17 cellular contexts compared by ENCODE assay signal in genomic region chr2:54627973-54628372, GRCh38.
A peak's percentile ranks its signal among the peaks of the same experiment; 100 is the strongest.
DNase-seq lines count a peak whose midpoint lies in the region; ATAC-seq, FAIRE-seq and TF ChIP-seq lines count a peak whose summit lies in the region.
"Had no signal": no experiment of that assay in that cellular context is flagged by ENCODE, and none has a peak within 500 bp of the region (broad histone marks: within the 10 kb centered on the region; RNA-seq: fewer than 3 reads in every experiment).

No MANE protein-coding gene starts in this region.

- H3K27me3 ChIP-seq in endodermal cell (ENCODE audit: control insufficient read depth, insufficient read depth, low read length, poor library complexity, severe bottlenecking) (no peaks in the 10 kb centered on the region), subcutaneous abdominal adipose tissue (ENCODE audit: control insufficient read depth in 5 of 5, insufficient read depth in 4 of 5, low read length in 5 of 5) (no peaks in the 10 kb centered on the region), small intestine (ENCODE audit: control insufficient read depth in 2 of 2, insufficient read depth in 2 of 2, low read length in 2 of 2) (no peaks in the 10 kb centered on the region)

- H3K4me1 ChIP-seq in endodermal cell (ENCODE audit: control insufficient read depth, insufficient read depth, low read length): no peaks in the 10 kb centered on the region
- peaks cover 14 to 47% (median 43%) of the 10 kb centered on the region in 5 donors for H3K4me1 ChIP-seq in subcutaneous abdominal adipose tissue (ENCODE audit: control insufficient read depth in 5 of 5, insufficient read depth in 5 of 5, low read length in 5 of 5)
- peaks cover 0 to 7% of the 10 kb centered on the region in 2 donors for H3K4me1 ChIP-seq in small intestine (ENCODE audit: control insufficient read depth in 2 of 2, insufficient read depth in 1 of 2, low read depth in 1 of 2, low read length in 1 of 2)

- H3K9me3 Mint-ChIP-seq in activated CD8-positive, alpha-beta T cell treated with anti-CD3 and anti-CD28 coated beads for 36 hours: no peaks in the 10 kb centered on the region
- H3K9me3 Mint-ChIP-seq in activated CD8-positive, alpha-beta T cell treated with anti-CD3 and anti-CD28 coated beads, Interleukin-2, amount 10 ng/mL, durations not matched to agents 7 days and 5 days (ENCODE audit: insufficient read depth): no peaks in the 10 kb centered on the region
- H3K9me3 Mint-ChIP-seq in endodermal cell: no peaks in the 10 kb centered on the region

- no peak for TF ChIP-seq CTCF in activated CD8-positive, alpha-beta T cell treated with anti-CD3 and anti-CD28 coated beads for 36 hours (IDR thresholded peaks at IDR 0.05)
- TF ChIP-seq CTCF in endodermal cell (conservative IDR thresholded peaks at IDR 0.05): no peak

- CTCF ChIA-PET in activated CD8-positive, alpha-beta T cell treated with anti-CD3 and anti-CD28 coated beads for 36 hours (lab: Charles Lee): interaction anchor here (1.0 to 1.1 kb wide), 2 partner anchors 9 to 93 kb away, joined by 3 read pairs; no protein-coding TSS in a partner anchor
- CTCF ChIA-PET in activated CD8-positive, alpha-beta T cell treated with anti-CD3 and anti-CD28 coated beads, Interleukin-2, amount 10 ng/mL, durations not matched to agents 7 days and 5 days (lab: Charles Lee): interaction anchor here (1.2 kb wide), 1 partner anchor 37 kb away, joined by 3 read pairs; no protein-coding TSS in a partner anchor

- no peaks in the 10 kb centered on the region for H3K27me3 Mint-ChIP-seq in activated CD8-positive, alpha-beta T cell treated with anti-CD3 and anti-CD28 coated beads for 36 hours
- no peaks in the 10 kb centered on the region for H3K27me3 Mint-ChIP-seq in activated CD8-positive, alpha-beta T cell treated with anti-CD3 and anti-CD28 coated beads, Interleukin-2, amount 10 ng/mL, durations not matched to agents 7 days and 5 days (ENCODE audit: low read depth)
- H3K27me3 Mint-ChIP-seq in endodermal cell (ENCODE audit: insufficient read depth): no peaks in the 10 kb centered on the region

- peaks cover 97% of the 10 kb centered on the region for H3K36me3 ChIP-seq in endodermal cell (ENCODE audit: control insufficient read depth, insufficient read depth, low read length)
- peaks cover 12 to 95% (median 83%) of the 10 kb centered on the region in 5 donors for H3K36me3 ChIP-seq in subcutaneous abdominal adipose tissue (ENCODE audit: control insufficient read depth in 5 of 5, insufficient read depth in 5 of 5, low read length in 5 of 5)
- peaks cover 22 to 33% of the 10 kb centered on the region in 2 donors for H3K36me3 ChIP-seq in small intestine (ENCODE audit: control insufficient read depth in 2 of 2, insufficient read depth in 2 of 2, low read length in 2 of 2)

- peak; percentile 63 for FAIRE-seq in GM12892 (lab: Jason Lieb, UNC)
- no peak for FAIRE-seq in small intestine (lab: Jason Lieb, UNC)
- FAIRE-seq: A204.1, H1 had no signal

- H3K36me3 Mint-ChIP-seq in activated CD8-positive, alpha-beta T cell treated with anti-CD3 and anti-CD28 coated beads for 36 hours (ENCODE audit: low read depth): peaks cover 67% of the 10 kb centered on the region
- H3K36me3 Mint-ChIP-seq in activated CD8-positive, alpha-beta T cell treated with anti-CD3 and anti-CD28 coated beads, Interleukin-2, amount 10 ng/mL, durations not matched to agents 7 days and 5 days (ENCODE audit: low read depth): peaks cover 78% of the 10 kb centered on the region
- peaks cover 93% of the 10 kb centered on the region for H3K36me3 Mint-ChIP-seq in endodermal cell (ENCODE audit: low read depth)

- no peak for TF ChIP-seq POLR2A in GM12892 (IDR thresholded peaks at IDR 0.05; ENCODE audit: low read depth, low read length)

- H3K4me3 ChIP-seq in endodermal cell (ENCODE audit: low read length) (no peak overlapping the region), subcutaneous abdominal adipose tissue (ENCODE audit: low read depth in 1 of 5, low read length in 5 of 5) (no peak overlapping the region), small intestine (ENCODE audit: low read depth in 1 of 2, low read length in 2 of 2) (no peak overlapping the region)

- peaks cover 12% of the 10 kb centered on the region for H3K4me1 Mint-ChIP-seq in activated CD8-positive, alpha-beta T cell treated with anti-CD3 and anti-CD28 coated beads for 36 hours (ENCODE audit: low read depth)
- peaks cover 2% of the 10 kb centered on the region for H3K4me1 Mint-ChIP-seq in activated CD8-positive, alpha-beta T cell treated with anti-CD3 and anti-CD28 coated beads, Interleukin-2, amount 10 ng/mL, durations not matched to agents 7 days and 5 days (ENCODE audit: low read depth)
- H3K4me1 Mint-ChIP-seq in endodermal cell: no peaks in the 10 kb centered on the region

- no peak for DNase-seq in activated CD8-positive, alpha-beta T cell treated with anti-CD3 and anti-CD28 coated beads for 36 hours
- no peak for DNase-seq in activated CD8-positive, alpha-beta T cell treated with anti-CD3 and anti-CD28 coated beads, Interleukin-2, amount 10 ng/mL, durations not matched to agents 7 days and 5 days
- DNase-seq in GM12892 (ENCODE audit: insufficient read length) (no peak), endodermal cell (no peak), SIG-M5 (lab: John Stamatoyannopoulos, UW) (no peak), small intestine (no peak), DMS79 (lab: John Stamatoyannopoulos, UW) (no peak)
- DNase-seq: NCI-H1092, NCI-H2081 treated with DMSO at 0.1 percent for 48 hours, NCI-H510A treated with DMSO at 0.1 percent for 48 hours, NCI-H82 had no signal

- ATAC-seq in activated CD8-positive, alpha-beta T cell treated with anti-CD3 and anti-CD28 coated beads for 36 hours: no peak
- ATAC-seq in activated CD8-positive, alpha-beta T cell treated with anti-CD3 and anti-CD28 coated beads, Interleukin-2, amount 10 ng/mL, durations not matched to agents 7 days and 5 days: no peak
- ATAC-seq: Panc1 had no signal

- intact Hi-C loops in activated CD8-positive, alpha-beta T cell treated with anti-CD3 and anti-CD28 coated beads for 36 hours (cut with micrococcal nuclease): no loop called here

- H3K9me3 ChIP-seq in endodermal cell (ENCODE audit: control insufficient read depth, low read length) (no peaks in the 10 kb centered on the region), subcutaneous abdominal adipose tissue (ENCODE audit: control insufficient read depth in 5 of 5, low read length in 5 of 5) (no peaks in the 10 kb centered on the region), small intestine (ENCODE audit: control insufficient read depth, low read depth) (no peaks in the 10 kb centered on the region)

- no peak overlapping the region for H3K4me3 Mint-ChIP-seq in activated CD8-positive, alpha-beta T cell treated with anti-CD3 and anti-CD28 coated beads for 36 hours
- no peak overlapping the region for H3K4me3 Mint-ChIP-seq in activated CD8-positive, alpha-beta T cell treated with anti-CD3 and anti-CD28 coated beads, Interleukin-2, amount 10 ng/mL, durations not matched to agents 7 days and 5 days
- no peak overlapping the region for H3K4me3 Mint-ChIP-seq in endodermal cell

- no peak overlapping the region for H3K9ac ChIP-seq in endodermal cell (ENCODE audit: extremely low read depth, low read length, poor library complexity, severe bottlenecking)
- no peak overlapping the region for H3K9ac ChIP-seq in subcutaneous abdominal adipose tissue (ENCODE audit: low read length in 5 of 5)
- H3K9ac ChIP-seq: KMS-11 had no signal

- H3K27ac Mint-ChIP-seq in activated CD8-positive, alpha-beta T cell treated with anti-CD3 and anti-CD28 coated beads for 36 hours: peak overlapping the region; percentile 3
- no peak overlapping the region for H3K27ac Mint-ChIP-seq in activated CD8-positive, alpha-beta T cell treated with anti-CD3 and anti-CD28 coated beads, Interleukin-2, amount 10 ng/mL, durations not matched to agents 7 days and 5 days
- H3K27ac Mint-ChIP-seq in endodermal cell: peak overlapping the region; percentile 37

- WGBS in endodermal cell (ENCODE audit: insufficient coverage in 1 of 2, insufficient read length in 1 of 2), 2 experiments: 95 to 98% methylated on average over 5 to 6 of the region's 6 CpGs
- WGBS in small intestine, 3 donors: 95 to 97% (median 96%) methylated on average over 6 of the region's 6 CpGs

- H3K27ac ChIP-seq in endodermal cell (ENCODE audit: low read depth, low read length) (no peak overlapping the region), subcutaneous abdominal adipose tissue (ENCODE audit: low read depth, low read length) (peak overlapping the region; percentile 67), small intestine (ENCODE audit: low read depth in 1 of 2, low read length in 1 of 2) (no peak overlapping the region)
- H3K27ac ChIP-seq: C4-2B had no signal

- POLR2A ChIA-PET in activated CD8-positive, alpha-beta T cell treated with anti-CD3 and anti-CD28 coated beads for 36 hours (lab: Charles Lee): no interaction called here
- POLR2A ChIA-PET in activated CD8-positive, alpha-beta T cell treated with anti-CD3 and anti-CD28 coated beads, Interleukin-2, amount 10 ng/mL, durations not matched to agents 7 days and 5 days (lab: Charles Lee): no interaction called here
